18 cellular contexts compared by ENCODE assay signal in the genomic region with DNA sequence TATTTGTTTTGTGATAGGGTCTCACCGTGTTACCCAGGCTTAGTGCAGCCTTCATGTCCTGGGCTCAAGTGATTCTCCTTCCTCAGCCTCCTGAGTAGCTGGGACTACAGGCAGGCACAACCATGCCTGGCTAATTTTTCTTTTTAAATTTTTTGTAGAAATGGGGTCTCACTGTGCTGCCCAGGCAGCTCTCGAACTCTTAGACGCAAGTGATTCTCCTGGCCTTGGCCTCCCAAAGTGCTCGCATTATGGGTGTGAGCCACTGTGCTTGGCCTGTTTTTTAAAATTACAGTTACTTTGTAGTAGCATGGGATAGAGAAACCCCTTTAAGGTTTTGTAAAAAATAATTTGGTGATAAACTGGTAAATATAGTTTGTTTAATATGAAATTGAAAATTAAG.
DNase-seq lines count a peak whose midpoint lies in the region; ATAC-seq, FAIRE-seq and TF ChIP-seq lines count a peak whose summit lies in the region.
"Had no signal": no experiment of that assay in that cellular context is flagged by ENCODE, and none has a peak within 500 bp of the region (broad histone marks: within the 10 kb centered on the region; RNA-seq: fewer than 3 reads in every experiment).

No MANE protein-coding gene starts in this region.

- no peaks in the 10 kb centered on the region for H3K9me2 ChIP-seq in PC-3 (replicated peaks; ENCODE audit: low read length)

- H3K9ac ChIP-seq in PC-3 (ENCODE audit: low read length), result no peak overlapping the region
- H3K9ac ChIP-seq in astrocyte (ENCODE audit: low read length), result no peak overlapping the region
- no peak overlapping the region for H3K9ac ChIP-seq in trophoblast cell (ENCODE audit: low read length)

- H2AK5ac ChIP-seq in trophoblast cell (ENCODE audit: low read length), result no peak overlapping the region

- H3K27ac ChIP-seq in PC-3 (ENCODE audit: low read length) (peak overlapping the region; percentile 33; the same call in 1 of the 2 replicates), astrocyte (ENCODE audit: low read depth, low read length) (no peak overlapping the region), trophoblast cell (ENCODE audit: low read depth, low read length) (no peak overlapping the region)
- H3K27ac ChIP-seq: C4-2B had no signal

- H3K36me3 Mint-ChIP-seq in astrocyte (ENCODE audit: low read depth, unreplicated experiment), result peaks cover 6% of the 10 kb centered on the region
- H3K36me3 Mint-ChIP-seq: IgD-negative memory B cell had no signal

- H4K8ac ChIP-seq in trophoblast cell (ENCODE audit: low read depth, low read length), result no peak overlapping the region

- no peak overlapping the region for H3K14ac ChIP-seq in trophoblast cell (ENCODE audit: low read length)

- H3K79me1 ChIP-seq in trophoblast cell (ENCODE audit: low read length), result no peaks in the 10 kb centered on the region

- H2AFZ ChIP-seq in PC-3 (ENCODE audit: low read length) (no peak overlapping the region), astrocyte (ENCODE audit: low read depth, low read length) (no peak overlapping the region), trophoblast cell (ENCODE audit: insufficient read depth, low read length, poor library complexity) (no peak overlapping the region)
- H2AFZ ChIP-seq: GM23338 had no signal

- H3K27me3 ChIP-seq in PC-3 (ENCODE audit: low read length) (no peaks in the 10 kb centered on the region), astrocyte (ENCODE audit: insufficient read depth, low read length) (no peaks in the 10 kb centered on the region), trophoblast cell (ENCODE audit: insufficient read depth, low read length) (no peaks in the 10 kb centered on the region)

- H3F3A ChIP-seq in PC-3 (ENCODE audit: low read length, unreplicated experiment), result peaks cover 4% of the 10 kb centered on the region

- peaks cover 25% of the 10 kb centered on the region for H3K4me1 Mint-ChIP-seq in astrocyte (ENCODE audit: low read depth, unreplicated experiment)
- H3K4me1 Mint-ChIP-seq: GM23338, IgD-negative memory B cell had no signal

- no peak overlapping the region for H4K91ac ChIP-seq in trophoblast cell (ENCODE audit: low read depth, low read length)

- H3K79me2 ChIP-seq in PC-3 (ENCODE audit: low read length) (peaks cover 14% of the 10 kb centered on the region; the same call in 1 of the 2 replicates), astrocyte (ENCODE audit: insufficient read depth, low read length) (peaks cover 13% of the 10 kb centered on the region), trophoblast cell (ENCODE audit: control insufficient read depth, insufficient read depth, low read length, poor library complexity) (no peaks in the 10 kb centered on the region)

- no CpG with 5 or more reads among the region's 4 CpGs for WGBS in trophoblast cell (ENCODE audit: extremely low coverage, insufficient coverage, insufficient read length)

- no peak overlapping the region for H2BK5ac ChIP-seq in trophoblast cell (ENCODE audit: low read depth, low read length, poor library complexity)

- FAIRE-seq in astrocyte (lab: Jason Lieb, UNC), result no peak
- FAIRE-seq: A204.1, D721Med, GM12892, GM18507, HepG2 had no signal

- no peak for DNase-seq in PC-3
- DNase-seq in astrocyte (ENCODE audit: low read depth), result no peak
- no peak for DNase-seq in trophoblast cell
- DNase-seq in retina, result no peak
- DNase-seq in HT-29 (ENCODE audit: low spot score), result no peak
- DNase-seq in SHP77 treated with DMSO at 0.1 percent for 48 hours (lab: John Stamatoyannopoulos, UW), result no peak
- DNase-seq: AML-193; Caco-2; CD4-positive, alpha-beta T cell had no signal

- no peak overlapping the region for H4K12ac ChIP-seq in trophoblast cell (ENCODE audit: low read depth, low read length)

- H3K18ac ChIP-seq in trophoblast cell (ENCODE audit: low read length), result no peak overlapping the region

- TF ChIP-seq CTCF in PC-3 (conservative IDR thresholded peaks at IDR 0.05; ENCODE audit: low read depth, low read length) (no peak), astrocyte (IDR thresholded peaks at IDR 0.05; ENCODE audit: insufficient read depth, low read depth, low read length) (no peak)

- CTCF ChIA-PET in PC-3 (lab: Charles Lee), result interaction anchor here (0.6 kb wide), 1 partner anchor 28 kb away, joined by 3 read pairs; no protein-coding TSS in a partner anchor

- H3K4me3 ChIP-seq in PC-3 (ENCODE audit: low read length) (no peak overlapping the region), astrocyte (ENCODE audit: insufficient read depth, low read depth, low read length) (no peak overlapping the region), trophoblast cell (ENCODE audit: low read depth, low read length) (no peak overlapping the region)
- H3K4me3 ChIP-seq: GM23338 had no signal

- H3K9me3 ChIP-seq in PC-3 (ENCODE audit: low read length) (no peaks in the 10 kb centered on the region), astrocyte (ENCODE audit: insufficient read depth, low read depth, low read length) (no peaks in the 10 kb centered on the region), trophoblast cell (ENCODE audit: insufficient read depth, low read depth, low read length) (no peaks in the 10 kb centered on the region)
- H3K9me3 ChIP-seq: Caco-2 had no signal

- H2BK12ac ChIP-seq in trophoblast cell (ENCODE audit: low read length), result no peak overlapping the region

- H3K9me3 Mint-ChIP-seq in astrocyte (ENCODE audit: unreplicated experiment), result no peaks in the 10 kb centered on the region
- H3K9me3 Mint-ChIP-seq: CD4-positive, alpha-beta T cell; GM23338; IgD-negative memory B cell had no signal

- intact Hi-C loops in PC-3 (cut with micrococcal nuclease), result loop anchor here (5.0 to 10.0 kb wide), 4 partner anchors 104 to 894 kb away; a partner anchor contains a TSS

- no peaks in the 10 kb centered on the region for H3K27me3 Mint-ChIP-seq in astrocyte (ENCODE audit: low read depth, unreplicated experiment)
- H3K27me3 Mint-ChIP-seq: CD4-positive, alpha-beta T cell; IgD-negative memory B cell had no signal

- no peak overlapping the region for H3K4ac ChIP-seq in trophoblast cell (ENCODE audit: low read depth, low read length)

- H4K20me1 ChIP-seq in PC-3 (ENCODE audit: low read length) (0 out of 2 replicates have a peak, but pooled peaks cover 4% of the 10 kb centered on the region), astrocyte (ENCODE audit: insufficient read depth, low read length) (peaks cover 20% of the 10 kb centered on the region)

- H3K27ac Mint-ChIP-seq in astrocyte (ENCODE audit: unreplicated experiment), result no peak overlapping the region
- H3K27ac Mint-ChIP-seq: CD4-positive, alpha-beta T cell; GM23338 had no signal

- no TSS peak for BruUV-seq in PC-3 (replicated peaks; lab: Mats Ljungman, UMichigan)

- POLR2A ChIA-PET in PC-3 (lab: Charles Lee; ENCODE audit: unreplicated experiment), result interaction anchor here (0.6 kb wide), 1 partner anchor 9 kb away, joined by 3 read pairs; no protein-coding TSS in a partner anchor

- ATAC-seq in PC-3 (no peak), GM21825 (IDR thresholded peaks at IDR 0.05; ENCODE audit: unreplicated experiment) (no peak)
- ATAC-seq: GM23338, HepG2 had no signal

- H3K4me1 ChIP-seq in PC-3 (ENCODE audit: insufficient read depth, low read length) (peaks cover 52% of the 10 kb centered on the region), astrocyte (ENCODE audit: insufficient read depth, low read length) (peaks cover 30% of the 10 kb centered on the region), trophoblast cell (ENCODE audit: control insufficient read depth in 1 of 2, insufficient read depth in 2 of 2, low read length in 2 of 2) (peaks cover 5% of the 10 kb centered on the region in 2 experiments)

- no peak overlapping the region for H3K4me3 Mint-ChIP-seq in astrocyte (ENCODE audit: unreplicated experiment)
- H3K4me3 Mint-ChIP-seq: CD4-positive, alpha-beta T cell; GM23338; IgD-negative memory B cell had no signal

- H3K23ac ChIP-seq in trophoblast cell (ENCODE audit: low read length), result no peak overlapping the region

- H2BK120ac ChIP-seq in trophoblast cell (ENCODE audit: insufficient read depth, low read length, poor library complexity), result peak overlapping the region; percentile 51

- H3K36me3 ChIP-seq in PC-3 (ENCODE audit: low read depth, low read length), result no peaks in the 10 kb centered on the region
- H3K36me3 ChIP-seq in astrocyte (ENCODE audit: insufficient read depth, low read length), result no peaks in the 10 kb centered on the region
- H3K36me3 ChIP-seq in trophoblast cell (ENCODE audit: control insufficient read depth in 1 of 2, insufficient read depth in 2 of 2, low read length in 2 of 2), result no peaks in the 10 kb centered on the region

- H3K4me2 ChIP-seq in PC-3 (ENCODE audit: low read length), result peak overlapping the region; percentile 52; the same call in 1 of the 2 replicates
- H3K4me2 ChIP-seq in astrocyte (ENCODE audit: low read length), result peak overlapping the region; percentile 71
- no peak overlapping the region for H3K4me2 ChIP-seq in trophoblast cell (ENCODE audit: low read length)
- H3K4me2 ChIP-seq: GM23338 had no signal
